ENCODE assay signal across 30 cellular contexts in genomic region chr2:12605366-12605765, GRCh38.
"Had no signal": no experiment of that assay in that cellular context is flagged by ENCODE, and none has a peak within 500 bp of the region (broad histone marks: within the 10 kb centered on the region; RNA-seq: fewer than 3 reads in every experiment).

No MANE protein-coding gene starts in this region.

- H3K36me3 Mint-ChIP-seq: natural killer cell treated with Interleukin-12 subunit alpha and Interleukin-12 subunit beta and Interleukin-15 and Interleukin-18, amount 100 ng/mL, for 72 hours; neural progenitor cell; stimulated activated memory B cell treated with anti-CD40 and anti-IgM and Interleukin-4, amounts not matched to agents 10 μg/mL and 1 μg/mL and 100 μg/mL, for 72 hours; type B pancreatic cell had no signal

- H3K79me2 ChIP-seq: parathyroid adenoma had no signal

- DNase-seq: naive thymus-derived CD8-positive, alpha-beta T cell; occipital lobe; ovary; posterior cingulate gyrus; psoas muscle; right cardiac atrium; right lobe of liver; sigmoid colon; small intestine; spleen; stimulated activated CD4-positive, alpha-beta T cell treated with anti-CD3 and anti-CD28 coated beads, Interleukin-12 subunit alpha, Interleukin-12 subunit beta, amount 100 ng/mL, for 4 hours; stimulated activated CD4-positive, alpha-beta T cell treated with anti-CD3 and anti-CD28 coated beads, Interleukin-1b, Interleukin-23, amount 100 ng/mL, for 48 hours; stimulated activated CD4-positive, alpha-beta T cell treated with anti-CD3 and anti-CD28 coated beads, Interleukin-4, amount 100 ng/mL, for 1 hour; stimulated activated CD4-positive, alpha-beta T cell treated with anti-CD3 and anti-CD28 coated beads, Interleukin-4, amount 100 ng/mL, for 4 hours; stimulated activated CD8-positive, alpha-beta memory T cell treated with anti-CD3 and anti-CD28 coated beads, Interleukin-4, amount 100 ng/mL, for 48 hours; stimulated activated naive CD4-positive, alpha-beta T cell; stimulated activated naive CD8-positive, alpha-beta T cell treated with anti-CD3 and anti-CD28 coated beads, Interleukin-15, amount 100 ng/mL, for 72 hours; stimulated activated naive CD8-positive, alpha-beta T cell treated with anti-CD3 and anti-CD28 coated beads, Interleukin-15, Interleukin-2, amounts not matched to agents 100 U/mL and 50 U/mL, for 24 hours; substantia nigra; testis; tibial artery; transverse colon; upper lobe of right lung; uterus had no signal

- H2AFZ ChIP-seq: neural progenitor cell had no signal

- H3K27me3 ChIP-seq: neural progenitor cell, ovary, right lobe of liver, sigmoid colon, spleen, suprapubic skin, testis, tibial artery, transverse colon, upper lobe of right lung, uterus had no signal

- H3K9me3 Mint-ChIP-seq: natural killer cell treated with Interleukin-12 subunit alpha and Interleukin-12 subunit beta and Interleukin-15 and Interleukin-18, amount 100 ng/mL, for 72 hours; neural progenitor cell; type B pancreatic cell had no signal

- H3K27ac Mint-ChIP-seq: naive thymus-derived CD8-positive, alpha-beta T cell; natural killer cell treated with Interleukin-12 subunit alpha and Interleukin-12 subunit beta and Interleukin-15 and Interleukin-18, amount 100 ng/mL, for 72 hours; neural progenitor cell; stimulated activated memory B cell treated with anti-CD40 and anti-IgM and Interleukin-4, amounts not matched to agents 10 μg/mL and 1 μg/mL and 100 μg/mL, for 72 hours; stimulated activated naive CD8-positive, alpha-beta T cell treated with anti-CD3 and anti-CD28 coated beads, Interleukin-15, amount 100 ng/mL, for 72 hours; type B pancreatic cell had no signal

- H3K36me3 ChIP-seq: neural progenitor cell, ovary, right lobe of liver, sigmoid colon, spleen, suprapubic skin, tibial artery, transverse colon, upper lobe of right lung, uterus had no signal

- H3K9ac ChIP-seq: neural progenitor cell, parathyroid adenoma had no signal

- H3K27ac ChIP-seq: neural progenitor cell, ovary, parathyroid adenoma, psoas muscle, right lobe of liver, sigmoid colon, spleen, suprapubic skin, testis, tibial artery, transverse colon, upper lobe of right lung, uterus had no signal

- FAIRE-seq: small intestine had no signal

- H3K9me3 ChIP-seq: ovary, psoas muscle, right lobe of liver, sigmoid colon, suprapubic skin, testis, tibial artery, transverse colon, upper lobe of right lung, uterus had no signal

- H3K4me1 ChIP-seq: neural progenitor cell, psoas muscle, right lobe of liver, upper lobe of right lung, uterus had no signal

- H3K4me1 Mint-ChIP-seq: stimulated activated memory B cell treated with anti-CD40 and anti-IgM and Interleukin-4, amounts not matched to agents 10 μg/mL and 1 μg/mL and 100 μg/mL, for 72 hours had no signal

- H3K27me3 Mint-ChIP-seq: stimulated activated naive CD8-positive, alpha-beta T cell treated with anti-CD3 and anti-CD28 coated beads, Interleukin-15, amount 100 ng/mL, for 72 hours; type B pancreatic cell had no signal

- H3K4me2 ChIP-seq: neural progenitor cell had no signal

- ATAC-seq: naive thymus-derived CD8-positive, alpha-beta T cell; natural killer cell treated with Interleukin-12 subunit alpha and Interleukin-12 subunit beta and Interleukin-15 and Interleukin-18, amount 100 ng/mL, for 72 hours; psoas muscle; right cardiac atrium; right lobe of liver; stimulated activated memory B cell treated with anti-CD40 and anti-IgM and Interleukin-4, amounts not matched to agents 10 μg/mL and 1 μg/mL and 100 μg/mL, for 72 hours; stimulated activated naive CD8-positive, alpha-beta T cell treated with anti-CD3 and anti-CD28 coated beads, Interleukin-15, amount 100 ng/mL, for 72 hours; stimulated activated naive CD8-positive, alpha-beta T cell treated with anti-CD3 and anti-CD28 coated beads, Interleukin-15, Interleukin-2, amounts not matched to agents 100 U/mL and 50 U/mL, for 24 hours had no signal

- H3K4me3 ChIP-seq: neural progenitor cell, ovary, psoas muscle, right lobe of liver, sigmoid colon, spleen, suprapubic skin, testis, tibial artery, transverse colon, upper lobe of right lung, uterus had no signal

- H3K4me3 Mint-ChIP-seq: naive thymus-derived CD8-positive, alpha-beta T cell; natural killer cell treated with Interleukin-12 subunit alpha and Interleukin-12 subunit beta and Interleukin-15 and Interleukin-18, amount 100 ng/mL, for 72 hours; neural progenitor cell; stimulated activated memory B cell treated with anti-CD40 and anti-IgM and Interleukin-4, amounts not matched to agents 10 μg/mL and 1 μg/mL and 100 μg/mL, for 72 hours; stimulated activated naive CD8-positive, alpha-beta T cell treated with anti-CD3 and anti-CD28 coated beads, Interleukin-15, amount 100 ng/mL, for 72 hours; type B pancreatic cell had no signal
